Comparison of ENCODE assay signal across 19 cellular contexts in genomic region chr4:166091146-166091545, GRCh38.
DNase-seq lines count a peak whose midpoint lies in the region; ATAC-seq, FAIRE-seq and TF ChIP-seq lines count a peak whose summit lies in the region.
"Had no signal": no experiment of that assay in that cellular context is flagged by ENCODE, and none has a peak within 500 bp of the region (broad histone marks: within the 10 kb centered on the region; RNA-seq: fewer than 3 reads in every experiment).

No MANE protein-coding gene starts in this region.

- DNase-seq in D721Med (ENCODE audit: insufficient read length, low spot score) (no peak), M059J (ENCODE audit: low read depth) (peak; percentile 14), PC-3 (peak; percentile 19), fibroblast of gingiva (ENCODE audit: low read depth) (peak; percentile 8), inferior parietal cortex (ENCODE audit: extremely low spot score) (no peak), substantia nigra (lab: John Stamatoyannopoulos, UW) (no peak)
- DNase-seq: activated CD4-positive, alpha-beta memory T cell treated with anti-CD3 and anti-CD28 coated beads, Interleukin-2, amount 10 ng/mL, durations not matched to agents 7 days and 5 days; activated gamma-delta T cell; DMS 273 treated with DMSO at 0.1 percent for 48 hours; GF-D8; psoas muscle; stimulated activated CD4-positive, alpha-beta T cell treated with anti-CD3 and anti-CD28 coated beads, Interleukin-2, amount 100 ng/mL, for 24 hours; stimulated activated naive B cell treated with anti-CD40 and anti-IgM and Interleukin-4, amounts not matched to agents 10 μg/mL and 1 μg/mL and 100 μg/mL, for 72 hours; testis had no signal

- H3K9ac ChIP-seq in PC-3 (ENCODE audit: low read length) = no peak overlapping the region

- peaks cover 4% of the 10 kb centered on the region for H3K4me1 ChIP-seq in PC-3 (ENCODE audit: insufficient read depth, low read length)
- H3K4me1 ChIP-seq: psoas muscle, testis had no signal

- H2AFZ ChIP-seq in PC-3 (ENCODE audit: low read length) = no peak overlapping the region; the same call in 1 of the 2 replicates

- H3K27ac ChIP-seq in PC-3 (ENCODE audit: low read length) (no peak overlapping the region), substantia nigra (ENCODE audit: low read depth, low read length, poor library complexity, severe bottlenecking) (no peak overlapping the region)
- H3K27ac ChIP-seq: psoas muscle, skin epidermis, testis had no signal

- H3F3A ChIP-seq in PC-3 (ENCODE audit: low read length, unreplicated experiment) = no peaks in the 10 kb centered on the region

- intact Hi-C loops in PC-3 (cut with micrococcal nuclease) = loop anchor here (5.0 kb wide), 2 partner anchors 219 to 599 kb away; partner anchors contain the start of gene TLL1

- H3K27me3 ChIP-seq in PC-3 (ENCODE audit: low read length) = no peaks in the 10 kb centered on the region
- H3K27me3 ChIP-seq: testis had no signal

- no peaks in the 10 kb centered on the region for H3K9me3 ChIP-seq in PC-3 (ENCODE audit: low read length)
- H3K9me3 ChIP-seq: HAP-1, psoas muscle, testis had no signal

- H3K9me2 ChIP-seq in PC-3 (replicated peaks; ENCODE audit: low read length) = no peaks in the 10 kb centered on the region

- TF ChIP-seq CTCF in D721Med (IDR thresholded peaks at IDR 0.05; ENCODE audit: insufficient read depth, missing control alignments) (no peak), PC-3 (conservative IDR thresholded peaks at IDR 0.05; ENCODE audit: low read depth, low read length) (no peak; the same call in 1 of the 2 replicates)

- FAIRE-seq in D721Med (lab: Jason Lieb, UNC) = peak; percentile 55

- 0 out of 2 replicates have a peak overlapping the region, but pooled peaks have one; percentile 28 for H3K4me2 ChIP-seq in PC-3 (ENCODE audit: low read length)

- no peaks in the 10 kb centered on the region for H3K79me2 ChIP-seq in PC-3 (ENCODE audit: low read length)

- no peak for ATAC-seq in PC-3
- ATAC-seq in HG02610 (IDR thresholded peaks at IDR 0.05; ENCODE audit: unreplicated experiment) = no peak
- ATAC-seq in activated CD4-positive, CD25-positive, alpha-beta regulatory T cell treated with anti-CD3 and anti-CD28 coated beads, Interleukin-2, amount 50 U/mL, for 24 hours = no peak

- H4K20me1 ChIP-seq in PC-3 (ENCODE audit: low read length) = no peaks in the 10 kb centered on the region

- no peaks in the 10 kb centered on the region for H3K36me3 ChIP-seq in PC-3 (ENCODE audit: low read depth, low read length)
- H3K36me3 ChIP-seq: HAP-1 had no signal

- CTCF ChIA-PET in PC-3 (lab: Charles Lee) = interaction anchor here (0.6 to 0.7 kb wide), 2 partner anchors 181 to 598 kb away, joined by 4 to 6 read pairs; no protein-coding TSS in a partner anchor

- H3K4me3 ChIP-seq in PC-3 (ENCODE audit: low read length) = no peak overlapping the region
- H3K4me3 ChIP-seq: HAP-1, lung, psoas muscle, skin epidermis, testis had no signal

- POLR2A ChIA-PET in PC-3 (lab: Charles Lee; ENCODE audit: unreplicated experiment) = no interaction called here

- BruUV-seq in PC-3 (replicated peaks; lab: Mats Ljungman, UMichigan) = no TSS peak

Comparison
In these comparisons a context has a peak if more than half of its experiments do, and no peak if none do; other contexts are left out.
1. DNase-seq: peak in M059J (single experiment), PC-3 (single experiment) and fibroblast of gingiva (single experiment); none in D721Med (single experiment), inferior parietal cortex (single experiment) and substantia nigra (0 of 49).